ENCODE assay signal across 22 cellular contexts in the genomic region with DNA sequence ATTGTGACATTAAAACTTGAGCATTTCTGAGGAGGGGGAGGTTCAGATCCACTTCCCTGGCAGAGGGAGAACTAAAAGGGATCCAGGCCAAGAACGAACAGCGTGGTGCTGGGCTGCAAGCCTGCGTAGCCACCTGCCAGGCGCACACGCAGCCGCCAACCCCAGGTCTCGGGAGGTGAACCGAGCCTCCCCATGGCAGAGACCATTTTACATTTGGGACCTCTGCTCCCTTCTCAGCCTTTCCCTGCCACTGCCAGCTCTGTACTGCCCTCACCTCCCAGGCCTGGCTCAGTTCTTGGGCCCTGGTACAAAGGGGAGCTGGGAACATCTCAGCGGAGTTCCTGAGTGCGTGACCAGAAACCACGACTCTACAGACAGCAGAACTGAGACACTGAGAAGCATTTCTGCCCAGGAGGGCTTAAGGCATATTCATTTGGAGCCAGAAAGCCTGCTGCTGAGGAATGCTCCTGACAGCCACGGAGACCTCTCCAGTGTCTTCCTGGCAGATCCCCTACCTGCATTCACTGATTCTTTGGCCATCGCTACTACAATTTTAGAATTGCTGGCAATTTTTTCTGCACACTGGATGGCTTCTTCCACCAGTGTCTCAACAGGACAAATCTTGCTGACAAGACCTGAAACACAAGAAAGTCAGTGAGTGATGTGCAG. TPM values are rescaled to one million over a fixed set of nuclear protein-coding genes. Genes with fewer than 3 reads are reported as not detected.
"Had no signal": no experiment of that assay in that cellular context is flagged by ENCODE, and none has a peak within 500 bp of the region (broad histone marks: within the 10 kb centered on the region; RNA-seq: fewer than 3 reads in every experiment).

No MANE protein-coding gene starts in this region.

- ATAC-seq: body of pancreas, psoas muscle, T-helper 17 cell had no signal

- H3K27ac ChIP-seq: body of pancreas, cardiac muscle cell, neutrophil, ovary, psoas muscle, right atrium auricular region had no signal

- DNase-seq: activated CD4-positive, alpha-beta memory T cell treated with anti-CD3 and anti-CD28 coated beads, Interleukin-2, amount 10 ng/mL, durations not matched to agents 7 days and 5 days; activated CD4-positive, alpha-beta T cell treated with anti-CD3 and anti-CD28 coated beads, Interleukin-2, amount 10 ng/mL, durations not matched to agents 24 days and 14 days; activated effector memory CD4-positive, alpha-beta T cell treated with anti-CD3 and anti-CD28 coated beads, Interleukin-2, amount 50 U/mL, for 16 hours; activated naive CD4-positive, alpha-beta T cell treated with anti-CD3 and anti-CD28 coated beads, Interleukin-2, amount 50 U/mL, for 16 hours; activated T-cell treated with anti-CD3 and anti-CD28 coated beads for 4 hours; anterior cingulate cortex; body of pancreas; effector memory CD4-positive, alpha-beta T cell; foreskin melanocyte; immature natural killer cell; kidney glomerular epithelial cell; ovary; psoas muscle; stimulated activated CD4-positive, alpha-beta T cell treated with anti-CD3 and anti-CD28 coated beads, Interleukin-4, amount 100 ng/mL, for 24 hours; stimulated activated naive CD4-positive, alpha-beta T cell treated with Interleukin-2 at 50 U/mL for 16 hours; T-helper 17 cell had no signal

RNA-seq across cellular contexts. Expression of a gene that starts 18.4 kb away (rescaled TPM):
- total RNA-seq: activated CD4-positive, alpha-beta memory T cell treated with anti-CD3 and anti-CD28 coated beads, Interleukin-2, amount 10 ng/mL, durations not matched to agents 7 days and 5 days; activated CD4-positive, alpha-beta T cell treated with anti-CD3 and anti-CD28 coated beads, Interleukin-2, amount 10 ng/mL, durations not matched to agents 24 days and 14 days; dermis microvascular lymphatic vessel endothelial cell; psoas muscle; right atrium auricular region; T-helper 17 cell; urinary bladder had no signal
- polyA plus RNA-seq: esophagus, immature natural killer cell, ovary had no signal
